Comparison of ENCODE assay signal across 13 cellular contexts in the genomic region with DNA sequence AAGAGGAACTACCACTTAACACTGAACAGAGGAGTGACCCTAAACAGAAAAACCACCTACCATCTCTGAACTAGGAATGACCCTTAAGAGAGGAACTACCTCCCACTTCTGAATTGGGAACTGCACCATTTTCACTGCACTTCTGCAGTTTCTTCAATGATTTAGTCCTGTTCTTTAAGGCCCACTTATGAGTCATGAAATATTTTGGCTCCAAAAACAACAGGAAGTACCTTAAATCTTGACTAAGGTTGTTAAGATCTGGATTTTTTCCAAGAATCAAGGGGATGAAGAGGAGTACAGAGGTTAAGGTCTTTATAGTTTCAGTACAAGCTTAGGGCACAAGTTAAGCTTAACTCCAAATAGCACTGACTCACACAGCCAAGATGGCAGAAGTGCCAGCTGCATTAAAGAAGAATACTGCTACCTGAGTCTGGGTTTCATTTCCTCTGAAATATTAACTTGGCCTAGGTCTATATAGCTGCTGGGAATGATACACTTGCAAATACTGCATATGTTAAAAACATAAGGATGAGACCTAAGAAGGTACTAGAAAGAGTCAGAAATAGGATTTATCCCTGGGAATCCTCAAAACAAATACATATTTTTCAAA. TPM values are rescaled to one million over a fixed set of nuclear protein-coding genes. Genes with fewer than 3 reads are reported as not detected.
DNase-seq lines count a peak whose midpoint lies in the region; ATAC-seq and TF ChIP-seq lines count a peak whose summit lies in the region.
"Had no signal": no experiment of that assay in that cellular context is flagged by ENCODE, and none has a peak within 500 bp of the region (broad histone marks: within the 10 kb centered on the region; RNA-seq: fewer than 3 reads in every experiment).

No MANE protein-coding gene starts in this region.

- intact Hi-C loops in activated B cell treated with CpG ODN at 0.5 μM for 24 hours (cut with micrococcal nuclease): no loop called here
- intact Hi-C loops in mucosa of descending colon (cut with DNase I, micrococcal nuclease): no loop called here
- intact Hi-C loops in activated T-helper 1 cell treated with anti-CD3 and anti-CD28 coated beads, Interleukin-12 subunit alpha, Interleukin-12 subunit beta, Interleukin-2, Interleukin-4 antibody, amounts not matched to agents 30 ng/mL and 10 ng/mL and 1 ng/mL, durations not matched to agents 14 hours and 24 hours and 36 hours (cut with micrococcal nuclease): no loop called here

- H3K9me2 ChIP-seq in Karpas-422 (replicated peaks; ENCODE audit: insufficient read depth, low read length): no peaks in the 10 kb centered on the region

- H3K27ac Mint-ChIP-seq in activated B cell treated with CpG ODN at 0.5 μM for 24 hours: peak overlapping the region; percentile 67
- H3K27ac Mint-ChIP-seq in activated T-helper 1 cell treated with anti-CD3 and anti-CD28 coated beads, Interleukin-12 subunit alpha, Interleukin-12 subunit beta, Interleukin-2, Interleukin-4 antibody, amounts not matched to agents 30 ng/mL and 10 ng/mL and 1 ng/mL, durations not matched to agents 14 hours and 24 hours and 36 hours: no peak overlapping the region
- H3K27ac Mint-ChIP-seq: CD4-positive, CD25-positive, alpha-beta regulatory T cell; naive thymus-derived CD4-positive, alpha-beta T cell had no signal

- H3K36me3 ChIP-seq in Karpas-422 (ENCODE audit: insufficient read depth, low read length) (no peaks in the 10 kb centered on the region), mucosa of descending colon (ENCODE audit: low read depth) (no peaks in the 10 kb centered on the region)

- H3K4me3 Mint-ChIP-seq in activated B cell treated with CpG ODN at 0.5 μM for 24 hours: no peak overlapping the region
- no peak overlapping the region for H3K4me3 Mint-ChIP-seq in activated T-helper 1 cell treated with anti-CD3 and anti-CD28 coated beads, Interleukin-12 subunit alpha, Interleukin-12 subunit beta, Interleukin-2, Interleukin-4 antibody, amounts not matched to agents 30 ng/mL and 10 ng/mL and 1 ng/mL, durations not matched to agents 14 hours and 24 hours and 36 hours
- H3K4me3 Mint-ChIP-seq: CD4-positive, CD25-positive, alpha-beta regulatory T cell; naive thymus-derived CD4-positive, alpha-beta T cell had no signal

- peaks cover 18% of the 10 kb centered on the region for H3K4me1 Mint-ChIP-seq in activated B cell treated with CpG ODN at 0.5 μM for 24 hours
- H3K4me1 Mint-ChIP-seq in activated T-helper 1 cell treated with anti-CD3 and anti-CD28 coated beads, Interleukin-12 subunit alpha, Interleukin-12 subunit beta, Interleukin-2, Interleukin-4 antibody, amounts not matched to agents 30 ng/mL and 10 ng/mL and 1 ng/mL, durations not matched to agents 14 hours and 24 hours and 36 hours (ENCODE audit: low read depth): peaks cover 8% of the 10 kb centered on the region

- H3K4me3 ChIP-seq in Karpas-422 (ENCODE audit: low read length) (no peak overlapping the region), mucosa of descending colon (no peak overlapping the region)

- no peak for TF ChIP-seq CTCF in activated B cell treated with CpG ODN at 0.5 μM for 24 hours (IDR thresholded peaks at IDR 0.05)
- TF ChIP-seq CTCF in mucosa of descending colon (IDR thresholded peaks at IDR 0.05): no peak

- ATAC-seq in activated B cell treated with CpG ODN at 0.5 μM for 24 hours (ENCODE audit: low read depth) (no peak), mucosa of descending colon (no peak), GM21360 (IDR thresholded peaks at IDR 0.05; ENCODE audit: unreplicated experiment) (no peak)
- ATAC-seq: naive thymus-derived CD4-positive, alpha-beta T cell had no signal

- peaks cover 4% of the 10 kb centered on the region; the same call in 1 of the 2 replicates for H4K20me1 ChIP-seq in Karpas-422 (ENCODE audit: insufficient read depth, low read depth, low read length)

- no peak overlapping the region for H3K27ac ChIP-seq in Karpas-422 (ENCODE audit: low read length)

- CTCF ChIA-PET in activated B cell treated with CpG ODN at 0.5 μM for 24 hours (lab: Charles Lee): no interaction called here

- peaks cover 19% of the 10 kb centered on the region for H3K4me1 ChIP-seq in Karpas-422 (ENCODE audit: low read length)
- H3K4me1 ChIP-seq in mucosa of descending colon (ENCODE audit: low read depth): peaks cover 10% of the 10 kb centered on the region

- no peaks in the 10 kb centered on the region for H3K27me3 ChIP-seq in Karpas-422 (ENCODE audit: low read length)

- no peak overlapping the region for H2AFZ ChIP-seq in Karpas-422 (ENCODE audit: low read length)

- H3K4me2 ChIP-seq in Karpas-422 (ENCODE audit: low read depth, low read length, poor library complexity, severe bottlenecking): no peak overlapping the region

- DNase-seq in AML-193 (lab: John Stamatoyannopoulos, UW) (peak; percentile 43 to 68), Karpas-422 (peak; percentile 51), activated B cell treated with CpG ODN at 0.5 μM for 24 hours (no peak), iris pigment epithelial cell (ENCODE audit: low read depth) (peak; percentile 74), mucosa of descending colon (no peak), HT-29 (ENCODE audit: low spot score) (no peak)
- DNase-seq in activated T-helper 1 cell treated with anti-CD3 and anti-CD28 coated beads, Interleukin-12 subunit alpha, Interleukin-12 subunit beta, Interleukin-2, Interleukin-4 antibody, amounts not matched to agents 30 ng/mL and 10 ng/mL and 1 ng/mL, durations not matched to agents 14 hours and 24 hours and 36 hours (ENCODE audit: low spot score): no peak
- DNase-seq: activated CD4-positive, alpha-beta T cell treated with anti-CD3 and anti-CD28 coated beads, Interleukin-2, amount 50 U/mL, for 1 hour; amygdala; naive thymus-derived CD4-positive, alpha-beta T cell; NCI-H1417 had no signal

- H3K27me3 Mint-ChIP-seq in activated B cell treated with CpG ODN at 0.5 μM for 24 hours: no peaks in the 10 kb centered on the region
- H3K27me3 Mint-ChIP-seq in activated T-helper 1 cell treated with anti-CD3 and anti-CD28 coated beads, Interleukin-12 subunit alpha, Interleukin-12 subunit beta, Interleukin-2, Interleukin-4 antibody, amounts not matched to agents 30 ng/mL and 10 ng/mL and 1 ng/mL, durations not matched to agents 14 hours and 24 hours and 36 hours (ENCODE audit: insufficient read depth): no peaks in the 10 kb centered on the region
- H3K27me3 Mint-ChIP-seq: CD4-positive, CD25-positive, alpha-beta regulatory T cell; naive thymus-derived CD4-positive, alpha-beta T cell had no signal

- H3K9me3 Mint-ChIP-seq in activated B cell treated with CpG ODN at 0.5 μM for 24 hours: no peaks in the 10 kb centered on the region
- H3K9me3 Mint-ChIP-seq in activated T-helper 1 cell treated with anti-CD3 and anti-CD28 coated beads, Interleukin-12 subunit alpha, Interleukin-12 subunit beta, Interleukin-2, Interleukin-4 antibody, amounts not matched to agents 30 ng/mL and 10 ng/mL and 1 ng/mL, durations not matched to agents 14 hours and 24 hours and 36 hours: no peaks in the 10 kb centered on the region
- H3K9me3 Mint-ChIP-seq: CD4-positive, CD25-positive, alpha-beta regulatory T cell; naive thymus-derived CD4-positive, alpha-beta T cell had no signal

- H3K36me3 Mint-ChIP-seq in activated B cell treated with CpG ODN at 0.5 μM for 24 hours (ENCODE audit: low read depth): peaks cover 24% of the 10 kb centered on the region
- H3K36me3 Mint-ChIP-seq in activated T-helper 1 cell treated with anti-CD3 and anti-CD28 coated beads, Interleukin-12 subunit alpha, Interleukin-12 subunit beta, Interleukin-2, Interleukin-4 antibody, amounts not matched to agents 30 ng/mL and 10 ng/mL and 1 ng/mL, durations not matched to agents 14 hours and 24 hours and 36 hours (ENCODE audit: low read depth): peaks cover 3% of the 10 kb centered on the region

- POLR2A ChIA-PET in activated B cell treated with CpG ODN at 0.5 μM for 24 hours (lab: Charles Lee): interaction anchor here (0.9 kb wide), 1 partner anchor 87 kb away, joined by 3 read pairs; no protein-coding TSS in a partner anchor

- H3K9me3 ChIP-seq in Karpas-422 (ENCODE audit: low read length) (no peaks in the 10 kb centered on the region), mucosa of descending colon (no peaks in the 10 kb centered on the region)

- no peak overlapping the region for H3K9ac ChIP-seq in Karpas-422 (ENCODE audit: low read length)

- peaks cover 1% of the 10 kb centered on the region; the same call in 1 of the 2 replicates for H3K79me2 ChIP-seq in Karpas-422 (ENCODE audit: low read length)

RNA-seq across cellular contexts. Expression of a gene that starts 4.2 kb away (rescaled TPM):
- 113 and 120 TPM in 2 replicates for total RNA-seq in Karpas-422 (2014; rRNA removed; shearing (Covaris generic); ENCODE audit: low replicate concordance)
- total RNA-seq in activated B cell treated with CpG ODN at 0.5 μM for 24 hours (61.7 and 69.4 TPM in 2 replicates), mucosa of descending colon (100 to 1,000 TPM; 150 to 212 (median 168) TPM)
- 108 and 141 TPM in 2 replicates for total RNA-seq in HT-29 (2014; rRNA removed; shearing (Covaris generic))
- 8.2 and 8.6 TPM in 2 replicates for total RNA-seq in activated T-helper 1 cell treated with anti-CD3 and anti-CD28 coated beads, Interleukin-12 subunit alpha, Interleukin-12 subunit beta, Interleukin-2, Interleukin-4 antibody, amounts not matched to agents 30 ng/mL and 10 ng/mL and 1 ng/mL, durations not matched to agents 14 hours and 24 hours and 36 hours

RNA-seq across cellular contexts. Expression of a gene that starts 4.7 kb away (rescaled TPM):
- total RNA-seq in Karpas-422 (2014; rRNA removed; shearing (Covaris generic); ENCODE audit: low replicate concordance): 25.7 and 40.0 TPM in 2 replicates
- total RNA-seq in activated B cell treated with CpG ODN at 0.5 μM for 24 hours (35.0 and 35.3 TPM in 2 replicates), mucosa of descending colon (10 to 100 TPM; 22.4 to 36.1 (median 30.0) TPM)
- 12.7 and 16.3 TPM in 2 replicates for total RNA-seq in HT-29 (2014; rRNA removed; shearing (Covaris generic))
- 18.8 and 20.2 TPM in 2 replicates for total RNA-seq in activated T-helper 1 cell treated with anti-CD3 and anti-CD28 coated beads, Interleukin-12 subunit alpha, Interleukin-12 subunit beta, Interleukin-2, Interleukin-4 antibody, amounts not matched to agents 30 ng/mL and 10 ng/mL and 1 ng/mL, durations not matched to agents 14 hours and 24 hours and 36 hours

Comparison
In these comparisons a context has a peak if more than half of its experiments do, and no peak if none do; other contexts are left out.
1. DNase-seq: peak in AML-193 (2 of 2), Karpas-422 (single experiment) and iris pigment epithelial cell (single experiment); none in activated B cell treated with CpG ODN at 0.5 μM for 24 hours (single experiment), mucosa of descending colon (0 of 3), HT-29 (single experiment) and activated T-helper 1 cell treated with anti-CD3 and anti-CD28 coated beads, Interleukin-12 subunit alpha, Interleukin-12 subunit beta, Interleukin-2, Interleukin-4 antibody, amounts not matched to agents 30 ng/mL and 10 ng/mL and 1 ng/mL, durations not matched to agents 14 hours and 24 hours and 36 hours (single experiment).